Comparison of ENCODE assay signal across 16 cellular contexts in the genomic region with DNA sequence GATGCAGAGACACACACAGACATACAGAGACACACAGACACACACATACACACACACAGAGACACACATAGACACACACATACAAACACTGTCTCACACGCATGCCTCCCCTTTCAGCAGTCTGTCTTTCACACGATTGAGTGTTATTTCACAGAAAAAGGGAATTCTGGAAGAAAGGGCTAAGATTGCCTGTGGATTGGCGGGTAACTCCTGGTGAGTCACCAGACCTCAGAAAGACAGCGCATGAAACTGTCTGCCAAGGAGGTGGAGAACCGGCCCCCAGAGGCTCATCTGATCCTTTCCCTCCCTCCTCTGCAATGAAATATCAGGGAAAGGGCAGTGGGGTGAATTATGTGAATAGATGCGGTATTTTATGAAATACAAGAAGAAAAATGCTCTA.
DNase-seq lines count a peak whose midpoint lies in the region; ATAC-seq and TF ChIP-seq lines count a peak whose summit lies in the region.
"Had no signal": no experiment of that assay in that cellular context is flagged by ENCODE, and none has a peak within 500 bp of the region (broad histone marks: within the 10 kb centered on the region; RNA-seq: fewer than 3 reads in every experiment).

No MANE protein-coding gene starts in this region.

- H4K20me1 ChIP-seq in Karpas-422 (ENCODE audit: insufficient read depth, low read depth, low read length) = no peaks in the 10 kb centered on the region

- no peaks in the 10 kb centered on the region for H3K79me1 ChIP-seq in mesenchymal stem cell (replicated peaks; ENCODE audit: low read length, poor library complexity, severe bottlenecking)

- peaks cover 3% of the 10 kb centered on the region for H3K9me3 Mint-ChIP-seq in stimulated activated naive CD8-positive, alpha-beta T cell treated with anti-CD3 and anti-CD28 coated beads, Interleukin-15, Interleukin-2, amounts not matched to agents 100 ng/mL and 50 ng/mL, for 24 hours
- peaks cover 0 to 5% (median 0%) of the 10 kb centered on the region in 5 experiments for H3K9me3 Mint-ChIP-seq in brain
- H3K9me3 Mint-ChIP-seq in glutamatergic neuron (ENCODE audit: unreplicated experiment) = peaks cover 2% of the 10 kb centered on the region
- H3K9me3 Mint-ChIP-seq: activated CD4-positive, alpha-beta T cell treated with anti-CD3 and anti-CD28 coated beads, Interleukin-2, amount 10 ng/mL, durations not matched to agents 7 days and 5 days; activated naive CD8-positive, alpha-beta T cell treated with anti-CD3 and anti-CD28 coated beads for 36 hours had no signal

- TF ChIP-seq CTCF in brain (conservative IDR thresholded peaks at IDR 0.05) (no peak), glutamatergic neuron (IDR thresholded peaks at IDR 0.05; ENCODE audit: partially characterized antibody, unreplicated experiment) (no peak)

- H2BK15ac ChIP-seq in mesenchymal stem cell (ENCODE audit: low read depth, poor library complexity, severe bottlenecking) = no peak overlapping the region

- H3K36me3 Mint-ChIP-seq in stimulated activated naive CD8-positive, alpha-beta T cell treated with anti-CD3 and anti-CD28 coated beads, Interleukin-15, Interleukin-2, amounts not matched to agents 100 ng/mL and 50 ng/mL, for 24 hours (ENCODE audit: low read depth) = no peaks in the 10 kb centered on the region
- no peaks in the 10 kb centered on the region for H3K36me3 Mint-ChIP-seq in brain
- H3K36me3 Mint-ChIP-seq in glutamatergic neuron (ENCODE audit: unreplicated experiment) = peaks cover 3% of the 10 kb centered on the region
- H3K36me3 Mint-ChIP-seq: activated naive CD8-positive, alpha-beta T cell treated with anti-CD3 and anti-CD28 coated beads for 36 hours; CD8-positive, alpha-beta memory T cell had no signal

- H3K27me3 Mint-ChIP-seq in stimulated activated naive CD8-positive, alpha-beta T cell treated with anti-CD3 and anti-CD28 coated beads, Interleukin-15, Interleukin-2, amounts not matched to agents 100 ng/mL and 50 ng/mL, for 24 hours = peaks cover 4% of the 10 kb centered on the region
- H3K27me3 Mint-ChIP-seq in brain = peaks cover 16% of the 10 kb centered on the region
- peaks cover 3% of the 10 kb centered on the region for H3K27me3 Mint-ChIP-seq in glutamatergic neuron (ENCODE audit: unreplicated experiment)
- H3K27me3 Mint-ChIP-seq: activated CD4-positive, alpha-beta T cell treated with anti-CD3 and anti-CD28 coated beads, Interleukin-2, amount 10 ng/mL, durations not matched to agents 7 days and 5 days; activated naive CD8-positive, alpha-beta T cell treated with anti-CD3 and anti-CD28 coated beads for 36 hours had no signal

- H3K9me3 ChIP-seq in mesenchymal stem cell (ENCODE audit: control insufficient read depth, low read length) (peaks cover 11% of the 10 kb centered on the region), Karpas-422 (ENCODE audit: low read length) (no peaks in the 10 kb centered on the region)
- H3K9me3 ChIP-seq: ovary had no signal

- no peak overlapping the region for H2BK5ac ChIP-seq in mesenchymal stem cell (ENCODE audit: low read depth, low read length, poor library complexity, severe bottlenecking)

- no peak for DNase-seq in stimulated activated naive CD8-positive, alpha-beta T cell treated with anti-CD3 and anti-CD28 coated beads, Interleukin-15, Interleukin-2, amounts not matched to agents 100 U/mL and 50 U/mL, for 24 hours
- DNase-seq in mesenchymal stem cell = no peak
- no peak for DNase-seq in caudate nucleus (lab: John Stamatoyannopoulos, UW)
- DNase-seq in glutamatergic neuron = no peak
- no peak for DNase-seq in Karpas-422
- DNase-seq: activated CD4-positive, alpha-beta T cell treated with anti-CD3 and anti-CD28 coated beads, Interleukin-2, amount 10 ng/mL, durations not matched to agents 7 days and 5 days; activated naive CD8-positive, alpha-beta T cell treated with anti-CD3 and anti-CD28 coated beads for 36 hours; CD8-positive, alpha-beta memory T cell; islet precursor cell; midbrain; ovary; stimulated activated naive CD4-positive, alpha-beta T cell had no signal

- no peak overlapping the region for H4K8ac ChIP-seq in mesenchymal stem cell (ENCODE audit: low read length)

- no peak overlapping the region for H3K18ac ChIP-seq in mesenchymal stem cell (ENCODE audit: low read depth in 1 of 2, low read length in 2 of 2)

- no peaks in the 10 kb centered on the region for H3K4me1 Mint-ChIP-seq in stimulated activated naive CD8-positive, alpha-beta T cell treated with anti-CD3 and anti-CD28 coated beads, Interleukin-15, Interleukin-2, amounts not matched to agents 100 ng/mL and 50 ng/mL, for 24 hours (ENCODE audit: low read depth)
- H3K4me1 Mint-ChIP-seq in brain (peaks cover 5% of the 10 kb centered on the region), glutamatergic neuron (ENCODE audit: low read depth, unreplicated experiment) (no peaks in the 10 kb centered on the region)
- H3K4me1 Mint-ChIP-seq: activated CD4-positive, alpha-beta T cell treated with anti-CD3 and anti-CD28 coated beads, Interleukin-2, amount 10 ng/mL, durations not matched to agents 7 days and 5 days; activated naive CD8-positive, alpha-beta T cell treated with anti-CD3 and anti-CD28 coated beads for 36 hours; CD8-positive, alpha-beta memory T cell had no signal

- H3K27me3 ChIP-seq in mesenchymal stem cell (ENCODE audit: control insufficient read depth in 1 of 2, insufficient read depth in 1 of 2, low read length in 2 of 2) (peaks cover 4 to 53% of the 10 kb centered on the region in 2 experiments), Karpas-422 (ENCODE audit: low read length) (peaks cover 3% of the 10 kb centered on the region; the same call in 1 of the 2 replicates)
- H3K27me3 ChIP-seq: ovary had no signal

- H3K9me2 ChIP-seq in Karpas-422 (replicated peaks; ENCODE audit: insufficient read depth, low read length) = no peaks in the 10 kb centered on the region

- H2AFZ ChIP-seq in mesenchymal stem cell (ENCODE audit: low read depth, low read length) (no peak overlapping the region), Karpas-422 (ENCODE audit: low read length) (no peak overlapping the region)

- H3K14ac ChIP-seq in mesenchymal stem cell (ENCODE audit: low read length in 2 of 2) = no peak overlapping the region

- H3K4me1 ChIP-seq in mesenchymal stem cell (ENCODE audit: control insufficient read depth, insufficient read depth, low read depth, low read length) = no peaks in the 10 kb centered on the region
- no peaks in the 10 kb centered on the region for H3K4me1 ChIP-seq in Karpas-422 (ENCODE audit: low read length)
- H3K4me1 ChIP-seq: spleen had no signal

- H3K4me3 ChIP-seq in mesenchymal stem cell (ENCODE audit: insufficient read depth in 1 of 2, low read depth in 1 of 2, low read length in 2 of 2) (peak overlapping the region in 1 of 2 experiments; percentile 12), Karpas-422 (ENCODE audit: low read length) (no peak overlapping the region)
- H3K4me3 ChIP-seq: ovary, spleen had no signal

- H3K27ac Mint-ChIP-seq in stimulated activated naive CD8-positive, alpha-beta T cell treated with anti-CD3 and anti-CD28 coated beads, Interleukin-15, Interleukin-2, amounts not matched to agents 100 ng/mL and 50 ng/mL, for 24 hours = peak overlapping the region; percentile 1
- H3K27ac Mint-ChIP-seq in brain (peak overlapping the region in 4 of 5 experiments; percentile 4 to 7 (median 4)), glutamatergic neuron (ENCODE audit: unreplicated experiment) (no peak overlapping the region)
- H3K27ac Mint-ChIP-seq: activated CD4-positive, alpha-beta T cell treated with anti-CD3 and anti-CD28 coated beads, Interleukin-2, amount 10 ng/mL, durations not matched to agents 7 days and 5 days; activated naive CD8-positive, alpha-beta T cell treated with anti-CD3 and anti-CD28 coated beads for 36 hours had no signal

- no peak overlapping the region for H3K4me3 Mint-ChIP-seq in stimulated activated naive CD8-positive, alpha-beta T cell treated with anti-CD3 and anti-CD28 coated beads, Interleukin-15, Interleukin-2, amounts not matched to agents 100 ng/mL and 50 ng/mL, for 24 hours
- H3K4me3 Mint-ChIP-seq in brain (no peak overlapping the region), glutamatergic neuron (ENCODE audit: unreplicated experiment) (no peak overlapping the region)
- H3K4me3 Mint-ChIP-seq: activated CD4-positive, alpha-beta T cell treated with anti-CD3 and anti-CD28 coated beads, Interleukin-2, amount 10 ng/mL, durations not matched to agents 7 days and 5 days; activated naive CD8-positive, alpha-beta T cell treated with anti-CD3 and anti-CD28 coated beads for 36 hours; CD8-positive, alpha-beta memory T cell had no signal

- H3K9ac ChIP-seq in mesenchymal stem cell (ENCODE audit: low read length) (peak overlapping the region; percentile 7), Karpas-422 (ENCODE audit: low read length) (no peak overlapping the region)

- H3K27ac ChIP-seq in mesenchymal stem cell (ENCODE audit: low read length, poor library complexity, severe bottlenecking) (no peak overlapping the region), caudate nucleus (ENCODE audit: low read depth, low read length) (no peak overlapping the region), Karpas-422 (ENCODE audit: low read length) (no peak overlapping the region)
- H3K27ac ChIP-seq: ovary, spleen had no signal

- H3K36me3 ChIP-seq in mesenchymal stem cell (ENCODE audit: control insufficient read depth in 1 of 2, insufficient read depth in 2 of 2, low read depth in 1 of 2, low read length in 2 of 2) (no peaks in the 10 kb centered on the region), Karpas-422 (ENCODE audit: insufficient read depth, low read length) (no peaks in the 10 kb centered on the region)
- H3K36me3 ChIP-seq: ovary, spleen had no signal

- no peak overlapping the region for H2AK5ac ChIP-seq in mesenchymal stem cell (ENCODE audit: low read length, severe bottlenecking)

- 65% methylated on average over 3 of the region's 6 CpGs for WGBS in mesenchymal stem cell

- no peak overlapping the region for H4K91ac ChIP-seq in mesenchymal stem cell (ENCODE audit: low read length)

- H3K79me2 ChIP-seq in Karpas-422 (ENCODE audit: low read length) = no peaks in the 10 kb centered on the region

- H2BK12ac ChIP-seq in mesenchymal stem cell (ENCODE audit: low read length in 2 of 2) = no peak overlapping the region

- no peak overlapping the region for H3K23ac ChIP-seq in mesenchymal stem cell (ENCODE audit: low read length in 2 of 2)

- H3K4ac ChIP-seq in mesenchymal stem cell (ENCODE audit: low read depth in 1 of 2, low read length in 2 of 2) = no peak overlapping the region

- no peak overlapping the region for H2BK120ac ChIP-seq in mesenchymal stem cell (ENCODE audit: low read depth, low read length)

- no peak for ATAC-seq in stimulated activated naive CD8-positive, alpha-beta T cell treated with anti-CD3 and anti-CD28 coated beads, Interleukin-15, Interleukin-2, amounts not matched to agents 100 U/mL and 50 U/mL, for 24 hours
- ATAC-seq in GM21367 (IDR thresholded peaks at IDR 0.05; ENCODE audit: unreplicated experiment) = no peak

- H3K4me2 ChIP-seq in mesenchymal stem cell (ENCODE audit: low read length, poor library complexity, severe bottlenecking) (no peak overlapping the region), Karpas-422 (ENCODE audit: low read depth, low read length, poor library complexity, severe bottlenecking) (no peak overlapping the region)
